Comparison of ENCODE assay signal across 1 cellular context in the genomic region with DNA sequence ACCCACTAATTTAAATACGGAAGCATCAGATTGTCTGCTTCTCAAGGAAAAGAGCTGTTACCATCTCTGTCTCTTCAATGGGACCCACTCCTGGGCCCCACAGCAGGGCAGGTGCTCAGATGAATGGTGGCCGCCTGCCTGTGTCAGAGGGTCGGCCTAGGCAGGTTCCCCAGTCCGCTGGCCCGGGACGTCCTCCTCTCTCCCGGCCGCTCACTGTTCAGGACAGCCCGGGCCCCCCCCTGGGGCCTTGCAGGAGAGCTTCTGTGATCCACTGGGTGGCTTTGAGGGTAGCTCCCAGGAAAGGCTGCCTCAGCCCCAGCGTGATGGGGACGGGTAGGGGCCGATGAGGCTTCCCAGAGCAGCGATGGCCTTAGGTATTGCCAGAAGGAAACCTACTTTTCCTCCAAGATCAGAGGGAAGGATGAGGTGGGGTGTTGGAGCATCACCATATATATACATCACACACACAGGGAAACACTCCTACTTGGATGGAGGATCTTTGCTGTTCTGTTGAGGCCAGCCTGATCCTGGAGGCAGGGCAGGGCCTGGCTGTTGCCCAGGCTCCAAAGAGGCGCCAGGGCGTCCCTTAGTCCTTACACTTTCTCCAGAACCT.
TF ChIP-seq lines count a peak whose summit lies in the region.

No MANE protein-coding gene starts in this region.

TF ChIP-seq in GM23338, 12 proteins besides CTCF, POLR2A, EP300 and RAD21 (continued from another document):
- TF ChIP-seq, protein P1, sequence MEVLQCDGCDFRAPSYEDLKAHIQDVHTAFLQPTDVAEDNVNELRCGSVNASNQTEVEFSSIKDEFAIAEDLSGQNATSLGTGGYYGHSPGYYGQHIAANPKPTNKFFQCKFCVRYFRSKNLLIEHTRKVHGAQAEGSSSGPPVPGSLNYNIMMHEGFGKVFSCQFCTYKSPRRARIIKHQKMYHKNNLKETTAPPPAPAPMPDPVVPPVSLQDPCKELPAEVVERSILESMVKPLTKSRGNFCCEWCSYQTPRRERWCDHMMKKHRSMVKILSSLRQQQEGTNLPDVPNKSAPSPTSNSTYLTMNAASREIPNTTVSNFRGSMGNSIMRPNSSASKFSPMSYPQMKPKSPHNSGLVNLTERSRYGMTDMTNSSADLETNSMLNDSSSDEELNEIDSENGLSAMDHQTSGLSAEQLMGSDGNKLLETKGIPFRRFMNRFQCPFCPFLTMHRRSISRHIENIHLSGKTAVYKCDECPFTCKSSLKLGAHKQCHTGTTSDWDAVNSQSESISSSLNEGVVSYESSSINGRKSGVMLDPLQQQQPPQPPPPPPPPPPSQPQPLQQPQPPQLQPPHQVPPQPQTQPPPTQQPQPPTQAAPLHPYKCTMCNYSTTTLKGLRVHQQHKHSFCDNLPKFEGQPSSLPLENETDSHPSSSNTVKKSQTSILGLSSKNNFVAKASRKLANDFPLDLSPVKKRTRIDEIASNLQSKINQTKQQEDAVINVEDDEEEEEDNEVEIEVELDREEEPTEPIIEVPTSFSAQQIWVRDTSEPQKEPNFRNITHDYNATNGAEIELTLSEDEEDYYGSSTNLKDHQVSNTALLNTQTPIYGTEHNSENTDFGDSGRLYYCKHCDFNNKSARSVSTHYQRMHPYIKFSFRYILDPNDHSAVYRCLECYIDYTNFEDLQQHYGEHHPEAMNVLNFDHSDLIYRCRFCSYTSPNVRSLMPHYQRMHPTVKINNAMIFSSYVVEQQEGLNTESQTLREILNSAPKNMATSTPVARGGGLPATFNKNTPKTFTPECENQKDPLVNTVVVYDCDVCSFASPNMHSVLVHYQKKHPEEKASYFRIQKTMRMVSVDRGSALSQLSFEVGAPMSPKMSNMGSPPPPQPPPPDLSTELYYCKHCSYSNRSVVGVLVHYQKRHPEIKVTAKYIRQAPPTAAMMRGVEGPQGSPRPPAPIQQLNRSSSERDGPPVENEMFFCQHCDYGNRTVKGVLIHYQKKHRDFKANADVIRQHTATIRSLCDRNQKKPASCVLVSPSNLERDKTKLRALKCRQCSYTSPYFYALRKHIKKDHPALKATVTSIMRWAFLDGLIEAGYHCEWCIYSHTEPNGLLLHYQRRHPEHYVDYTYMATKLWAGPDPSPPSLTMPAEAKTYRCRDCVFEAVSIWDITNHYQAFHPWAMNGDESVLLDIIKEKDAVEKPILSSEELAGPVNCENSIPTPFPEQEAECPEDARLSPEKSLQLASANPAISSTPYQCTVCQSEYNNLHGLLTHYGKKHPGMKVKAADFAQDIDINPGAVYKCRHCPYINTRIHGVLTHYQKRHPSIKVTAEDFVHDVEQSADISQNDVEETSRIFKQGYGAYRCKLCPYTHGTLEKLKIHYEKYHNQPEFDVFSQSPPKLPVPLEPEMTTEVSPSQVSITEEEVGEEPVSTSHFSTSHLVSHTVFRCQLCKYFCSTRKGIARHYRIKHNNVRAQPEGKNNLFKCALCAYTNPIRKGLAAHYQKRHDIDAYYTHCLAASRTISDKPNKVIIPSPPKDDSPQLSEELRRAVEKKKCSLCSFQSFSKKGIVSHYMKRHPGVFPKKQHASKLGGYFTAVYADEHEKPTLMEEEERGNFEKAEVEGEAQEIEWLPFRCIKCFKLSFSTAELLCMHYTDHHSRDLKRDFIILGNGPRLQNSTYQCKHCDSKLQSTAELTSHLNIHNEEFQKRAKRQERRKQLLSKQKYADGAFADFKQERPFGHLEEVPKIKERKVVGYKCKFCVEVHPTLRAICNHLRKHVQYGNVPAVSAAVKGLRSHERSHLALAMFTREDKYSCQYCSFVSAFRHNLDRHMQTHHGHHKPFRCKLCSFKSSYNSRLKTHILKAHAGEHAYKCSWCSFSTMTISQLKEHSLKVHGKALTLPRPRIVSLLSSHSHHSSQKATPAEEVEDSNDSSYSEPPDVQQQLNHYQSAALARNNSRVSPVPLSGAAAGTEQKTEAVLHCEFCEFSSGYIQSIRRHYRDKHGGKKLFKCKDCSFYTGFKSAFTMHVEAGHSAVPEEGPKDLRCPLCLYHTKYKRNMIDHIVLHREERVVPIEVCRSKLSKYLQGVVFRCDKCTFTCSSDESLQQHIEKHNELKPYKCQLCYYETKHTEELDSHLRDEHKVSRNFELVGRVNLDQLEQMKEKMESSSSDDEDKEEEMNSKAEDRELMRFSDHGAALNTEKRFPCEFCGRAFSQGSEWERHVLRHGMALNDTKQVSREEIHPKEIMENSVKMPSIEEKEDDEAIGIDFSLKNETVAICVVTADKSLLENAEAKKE (CRISPR knock-in tag; IDR thresholded peaks at IDR 0.05) = no peak
- no peak for TF ChIP-seq ZNF114 (CRISPR knock-in tag; IDR thresholded peaks at IDR 0.05)
- TF ChIP-seq STAT1 (IDR thresholded peaks at IDR 0.05; ENCODE audit: unreplicated experiment) = no peak
- TF ChIP-seq, protein P2, sequence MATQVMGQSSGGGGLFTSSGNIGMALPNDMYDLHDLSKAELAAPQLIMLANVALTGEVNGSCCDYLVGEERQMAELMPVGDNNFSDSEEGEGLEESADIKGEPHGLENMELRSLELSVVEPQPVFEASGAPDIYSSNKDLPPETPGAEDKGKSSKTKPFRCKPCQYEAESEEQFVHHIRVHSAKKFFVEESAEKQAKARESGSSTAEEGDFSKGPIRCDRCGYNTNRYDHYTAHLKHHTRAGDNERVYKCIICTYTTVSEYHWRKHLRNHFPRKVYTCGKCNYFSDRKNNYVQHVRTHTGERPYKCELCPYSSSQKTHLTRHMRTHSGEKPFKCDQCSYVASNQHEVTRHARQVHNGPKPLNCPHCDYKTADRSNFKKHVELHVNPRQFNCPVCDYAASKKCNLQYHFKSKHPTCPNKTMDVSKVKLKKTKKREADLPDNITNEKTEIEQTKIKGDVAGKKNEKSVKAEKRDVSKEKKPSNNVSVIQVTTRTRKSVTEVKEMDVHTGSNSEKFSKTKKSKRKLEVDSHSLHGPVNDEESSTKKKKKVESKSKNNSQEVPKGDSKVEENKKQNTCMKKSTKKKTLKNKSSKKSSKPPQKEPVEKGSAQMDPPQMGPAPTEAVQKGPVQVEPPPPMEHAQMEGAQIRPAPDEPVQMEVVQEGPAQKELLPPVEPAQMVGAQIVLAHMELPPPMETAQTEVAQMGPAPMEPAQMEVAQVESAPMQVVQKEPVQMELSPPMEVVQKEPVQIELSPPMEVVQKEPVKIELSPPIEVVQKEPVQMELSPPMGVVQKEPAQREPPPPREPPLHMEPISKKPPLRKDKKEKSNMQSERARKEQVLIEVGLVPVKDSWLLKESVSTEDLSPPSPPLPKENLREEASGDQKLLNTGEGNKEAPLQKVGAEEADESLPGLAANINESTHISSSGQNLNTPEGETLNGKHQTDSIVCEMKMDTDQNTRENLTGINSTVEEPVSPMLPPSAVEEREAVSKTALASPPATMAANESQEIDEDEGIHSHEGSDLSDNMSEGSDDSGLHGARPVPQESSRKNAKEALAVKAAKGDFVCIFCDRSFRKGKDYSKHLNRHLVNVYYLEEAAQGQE (IDR thresholded peaks at IDR 0.05; ENCODE audit: unreplicated experiment) = no peak
